Comparison of ENCODE assay signal across 2 cellular contexts in genomic region chr16:2530629-2531318, GRCh38.
TF ChIP-seq lines count a peak whose summit lies in the region.

No MANE protein-coding gene starts in this region.

TF ChIP-seq in SK-N-SH, 30 proteins besides CTCF, POLR2A, EP300 and RAD21 (continued from another document):
- TF ChIP-seq, protein P1, sequence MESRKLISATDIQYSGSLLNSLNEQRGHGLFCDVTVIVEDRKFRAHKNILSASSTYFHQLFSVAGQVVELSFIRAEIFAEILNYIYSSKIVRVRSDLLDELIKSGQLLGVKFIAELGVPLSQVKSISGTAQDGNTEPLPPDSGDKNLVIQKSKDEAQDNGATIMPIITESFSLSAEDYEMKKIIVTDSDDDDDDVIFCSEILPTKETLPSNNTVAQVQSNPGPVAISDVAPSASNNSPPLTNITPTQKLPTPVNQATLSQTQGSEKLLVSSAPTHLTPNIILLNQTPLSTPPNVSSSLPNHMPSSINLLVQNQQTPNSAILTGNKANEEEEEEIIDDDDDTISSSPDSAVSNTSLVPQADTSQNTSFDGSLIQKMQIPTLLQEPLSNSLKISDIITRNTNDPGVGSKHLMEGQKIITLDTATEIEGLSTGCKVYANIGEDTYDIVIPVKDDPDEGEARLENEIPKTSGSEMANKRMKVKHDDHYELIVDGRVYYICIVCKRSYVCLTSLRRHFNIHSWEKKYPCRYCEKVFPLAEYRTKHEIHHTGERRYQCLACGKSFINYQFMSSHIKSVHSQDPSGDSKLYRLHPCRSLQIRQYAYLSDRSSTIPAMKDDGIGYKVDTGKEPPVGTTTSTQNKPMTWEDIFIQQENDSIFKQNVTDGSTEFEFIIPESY (IDR thresholded peaks at IDR 0.05; ENCODE audit: borderline replicate concordance, low read depth): no peak
- no peak for TF ChIP-seq MAX (IDR thresholded peaks at IDR 0.05; ENCODE audit: low read depth)
- TF ChIP-seq RFX5 (IDR thresholded peaks at IDR 0.05; ENCODE audit: low read length): no peak
- no peak for TF ChIP-seq YY1 (IDR thresholded peaks at IDR 0.05; ENCODE audit: low read depth)

TF ChIP-seq in SK-N-SH treated with all-trans-retinoic acid at 6 μM for 48 hours, 23 proteins besides CTCF, POLR2A, EP300 and RAD21 (continued from another document):
- TF ChIP-seq CREB5 (CRISPR knock-in tag; IDR thresholded peaks at IDR 0.05; ENCODE audit: low read depth) (no peak), ZNF8 (CRISPR knock-in tag; IDR thresholded peaks at IDR 0.05) (no peak), SNAI2 (CRISPR knock-in tag; IDR thresholded peaks at IDR 0.05) (no peak), RARB (CRISPR knock-in tag; IDR thresholded peaks at IDR 0.05) (no peak), ISL1 (CRISPR knock-in tag; IDR thresholded peaks at IDR 0.05) (no peak), OSR1 (CRISPR knock-in tag; IDR thresholded peaks at IDR 0.05) (no peak), ARNTL (CRISPR knock-in tag; IDR thresholded peaks at IDR 0.05; ENCODE audit: borderline replicate concordance, low read depth) (no peak)
- TF ChIP-seq, protein P2, sequence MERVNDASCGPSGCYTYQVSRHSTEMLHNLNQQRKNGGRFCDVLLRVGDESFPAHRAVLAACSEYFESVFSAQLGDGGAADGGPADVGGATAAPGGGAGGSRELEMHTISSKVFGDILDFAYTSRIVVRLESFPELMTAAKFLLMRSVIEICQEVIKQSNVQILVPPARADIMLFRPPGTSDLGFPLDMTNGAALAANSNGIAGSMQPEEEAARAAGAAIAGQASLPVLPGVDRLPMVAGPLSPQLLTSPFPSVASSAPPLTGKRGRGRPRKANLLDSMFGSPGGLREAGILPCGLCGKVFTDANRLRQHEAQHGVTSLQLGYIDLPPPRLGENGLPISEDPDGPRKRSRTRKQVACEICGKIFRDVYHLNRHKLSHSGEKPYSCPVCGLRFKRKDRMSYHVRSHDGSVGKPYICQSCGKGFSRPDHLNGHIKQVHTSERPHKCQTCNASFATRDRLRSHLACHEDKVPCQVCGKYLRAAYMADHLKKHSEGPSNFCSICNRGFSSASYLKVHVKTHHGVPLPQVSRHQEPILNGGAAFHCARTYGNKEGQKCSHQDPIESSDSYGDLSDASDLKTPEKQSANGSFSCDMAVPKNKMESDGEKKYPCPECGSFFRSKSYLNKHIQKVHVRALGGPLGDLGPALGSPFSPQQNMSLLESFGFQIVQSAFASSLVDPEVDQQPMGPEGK (CRISPR knock-in tag; IDR thresholded peaks at IDR 0.05; ENCODE audit: borderline replicate concordance): no peak
TF ChIP-seq in SK-N-SH treated with all-trans-retinoic acid at 6 μM for 48 hours: peak in this region for 0.
